In the genomic region with DNA sequence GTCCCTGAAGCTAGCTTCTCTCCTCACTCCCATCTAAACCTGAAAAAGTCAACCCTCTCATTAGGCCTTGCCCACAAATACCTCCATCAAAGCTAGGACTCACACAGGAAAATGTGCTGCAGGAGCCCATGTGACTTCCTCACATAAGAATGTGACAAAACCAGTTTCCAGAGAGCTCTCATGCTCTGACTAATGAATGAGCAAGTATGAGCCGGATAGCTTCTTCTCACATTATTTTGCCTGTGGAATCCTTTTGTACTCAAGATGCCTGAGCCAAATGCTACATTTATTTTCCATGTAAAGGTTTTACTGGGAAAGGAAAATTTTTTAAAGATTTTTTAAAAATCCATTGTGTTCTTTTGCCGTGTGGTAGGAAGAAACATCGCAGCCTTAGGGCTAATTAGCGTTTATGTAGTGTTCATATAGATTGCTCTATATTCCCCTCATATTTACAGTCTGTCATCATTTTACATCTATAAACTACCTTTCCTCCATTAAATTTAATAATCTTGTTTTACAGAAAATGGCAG, we compare ENCODE assay signal across 9 cellular contexts.
DNase-seq lines count a peak whose midpoint lies in the region; ATAC-seq, FAIRE-seq and TF ChIP-seq lines count a peak whose summit lies in the region.
"Had no signal": no experiment of that assay in that cellular context is flagged by ENCODE, and none has a peak within 500 bp of the region (broad histone marks: within the 10 kb centered on the region; RNA-seq: fewer than 3 reads in every experiment).

No MANE protein-coding gene starts in this region.

- no peak for ATAC-seq in GM21526 (IDR thresholded peaks at IDR 0.05; ENCODE audit: low FRiP score, unreplicated experiment)
- no peak for ATAC-seq in HG02588 (IDR thresholded peaks at IDR 0.05; ENCODE audit: unreplicated experiment)
- ATAC-seq in HG03175 (IDR thresholded peaks at IDR 0.05; ENCODE audit: unreplicated experiment) = no peak
- no peak for ATAC-seq in HG03565 (IDR thresholded peaks at IDR 0.05; ENCODE audit: unreplicated experiment)

- H3K4me1 Mint-ChIP-seq in nephron = peaks cover 26% of the 10 kb centered on the region

- no peak overlapping the region for H3K4me3 ChIP-seq in bronchial epithelial cell (ENCODE audit: low read depth, low read length)

- peak overlapping the region; percentile 86 to 97 (median 92) for H3K27ac Mint-ChIP-seq in nephron

- H3K36me3 ChIP-seq in bronchial epithelial cell (ENCODE audit: control insufficient read depth, insufficient read depth, low read length) = no peaks in the 10 kb centered on the region

- no peaks in the 10 kb centered on the region for H3K36me3 Mint-ChIP-seq in nephron (ENCODE audit: low read depth)

- no peaks in the 10 kb centered on the region for H3K9me3 Mint-ChIP-seq in nephron

- H3K27me3 ChIP-seq in bronchial epithelial cell (ENCODE audit: control insufficient read depth, insufficient read depth, low read length) = no peaks in the 10 kb centered on the region

- peak; percentile 90 for FAIRE-seq in bronchial epithelial cell (lab: Jason Lieb, UNC)
- FAIRE-seq: islet of Langerhans had no signal

- DNase-seq in ELR (ENCODE audit: low read depth) = peak; percentile 98
- peak; percentile 13 for DNase-seq in NCI-H526 treated with DMSO at 0.1 percent for 48 hours (lab: John Stamatoyannopoulos, UW)
- peak; percentile 99 for DNase-seq in bronchial epithelial cell (ENCODE audit: low read depth)

- no peaks in the 10 kb centered on the region for H3K27me3 Mint-ChIP-seq in nephron (ENCODE audit: low read depth)

- TF ChIP-seq CTCF in bronchial epithelial cell (IDR thresholded peaks at IDR 0.05; ENCODE audit: insufficient read depth, low read length, severe bottlenecking) = no peak
- no peak for TF ChIP-seq CTCF in nephron (IDR thresholded peaks at IDR 0.05; ENCODE audit: unreplicated experiment in 3 of 3)

- no peak overlapping the region for H3K4me3 Mint-ChIP-seq in nephron

Comparison
In these comparisons a context has a peak if more than half of its experiments do, and no peak if none do; other contexts are left out.
1. DNase-seq: peak in every context shown above with its lines; median percentile 99 in bronchial epithelial cell; 98 in ELR; 13 in NCI-H526 treated with DMSO at 0.1 percent for 48 hours.